ENCODE assay signal across 22 cellular contexts in genomic region chr19:5896365-5897076, GRCh38. TPM values are rescaled to one million over a fixed set of nuclear protein-coding genes. Genes with fewer than 3 reads are reported as not detected.
"Had no signal": no experiment of that assay in that cellular context is flagged by ENCODE, and none has a peak within 500 bp of the region (broad histone marks: within the 10 kb centered on the region; RNA-seq: fewer than 3 reads in every experiment).

No MANE protein-coding gene starts in this region.

- H3K9ac ChIP-seq: KMS-11 had no signal

- H3K27me3 ChIP-seq: SJCRH30 had no signal

- H3K4me2 ChIP-seq: KMS-11 had no signal

- ATAC-seq: Panc1, PC-3, Right ventricle myocardium inferior, SK-N-SH treated with all-trans-retinoic acid at 6 μM for 48 hours had no signal

- DNase-seq: Kasumi-1, MM.1S, NCI-H1092 treated with DMSO at 0.1 percent for 48 hours, NCI-H1436, NCI-H187, NCI-H2029, NCI-H2081 treated with DMSO at 0.1 percent for 48 hours, NCI-H2171, NCI-H345, NCI-H446 treated with DMSO at 0.1 percent for 48 hours, NCI-H510A treated with DMSO at 0.1 percent for 48 hours, NCI-H526, NCI-H748 treated with DMSO at 0.1 percent for 48 hours, PC-3, SHP77 treated with DMSO at 0.1 percent for 48 hours, SJCRH30 had no signal

- H3K27ac ChIP-seq: KMS-11, SJCRH30 had no signal

- H3K9me3 ChIP-seq: SJCRH30 had no signal

- H3K4me3 ChIP-seq: SJCRH30 had no signal

RNA-seq across cellular contexts. Expression of gene FUT5, which starts 26.2 kb away (rescaled TPM):
- total RNA-seq: HT-29, M059J, PC-3, Right ventricle myocardium inferior had no signal

RNA-seq across cellular contexts. Expression of gene FUT3, which starts 45.3 kb away (rescaled TPM):
- total RNA-seq: M059J, Right ventricle myocardium inferior had no signal
